19 cellular contexts compared by ENCODE assay signal in the genomic region with DNA sequence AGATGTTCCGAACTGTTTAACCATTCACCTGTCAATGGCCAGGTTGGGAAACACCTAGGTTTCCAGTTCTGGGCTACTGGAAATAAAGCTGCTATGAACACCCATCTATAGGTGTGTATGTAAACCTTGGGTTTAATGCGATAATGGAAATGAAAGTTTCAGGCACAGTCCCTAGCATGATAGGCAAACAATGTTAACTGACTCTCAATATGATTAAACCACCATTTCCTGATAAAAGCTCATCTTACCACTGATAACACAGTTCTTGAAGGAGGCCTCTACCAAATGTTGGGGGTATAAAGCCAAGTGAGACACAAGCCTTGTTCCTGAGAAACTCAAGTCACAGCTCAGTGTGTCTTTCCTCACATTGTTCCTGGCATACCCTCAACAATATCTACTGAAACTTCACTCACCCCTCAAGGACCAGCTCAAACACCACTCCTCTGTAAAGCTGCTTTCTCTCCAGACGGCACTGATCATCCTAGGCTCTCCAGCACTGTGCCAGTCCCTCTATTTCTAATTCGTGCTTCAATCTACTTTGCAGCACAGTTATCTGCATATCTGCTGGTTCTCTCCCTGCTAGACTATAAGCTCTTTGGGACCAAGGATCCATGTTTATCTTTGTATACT. TPM values are rescaled to one million over a fixed set of nuclear protein-coding genes. Genes with fewer than 3 reads are reported as not detected.
DNase-seq lines count a peak whose midpoint lies in the region; ATAC-seq, FAIRE-seq and TF ChIP-seq lines count a peak whose summit lies in the region.
"Had no signal": no experiment of that assay in that cellular context is flagged by ENCODE, and none has a peak within 500 bp of the region (broad histone marks: within the 10 kb centered on the region; RNA-seq: fewer than 3 reads in every experiment).

No MANE protein-coding gene starts in this region.

- no peak for TF ChIP-seq RAD21 in HepG2 (CRISPR knock-in tag; IDR thresholded peaks at IDR 0.05)

- H3K4me1 ChIP-seq in HepG2 (ENCODE audit: insufficient read depth, low read length), result peaks cover 84% of the 10 kb centered on the region
- peaks cover 0 to 81% (median 31%) of the 10 kb centered on the region in 4 donors for H3K4me1 ChIP-seq in right lobe of liver
- H3K4me1 ChIP-seq in adrenal gland (replicated peaks in 1 of 2), result peaks cover 11 to 74% of the 10 kb centered on the region in 2 donors
- H3K4me1 ChIP-seq in prostate gland (replicated peaks), result no peaks in the 10 kb centered on the region
- no peaks in the 10 kb centered on the region for H3K4me1 ChIP-seq in GM23338 (ENCODE audit: insufficient read depth)

- H3K27me3 ChIP-seq in HepG2 (ENCODE audit: control insufficient read depth in 1 of 2, insufficient read depth in 2 of 2, low read length in 2 of 2) (no peaks in the 10 kb centered on the region), right lobe of liver (no peaks in the 10 kb centered on the region), adrenal gland (no peaks in the 10 kb centered on the region), prostate gland (replicated peaks; ENCODE audit: insufficient read depth) (no peaks in the 10 kb centered on the region), GM23338 (ENCODE audit: insufficient read depth) (no peaks in the 10 kb centered on the region)

- POLR2A ChIA-PET in HepG2 (lab: Yijun Ruan, JAX), result interaction anchor here (1.3 kb wide), 1 partner anchor 16 kb away, joined by 5 read pairs; the partner anchor contains the start of gene RAB14

- no peaks in the 10 kb centered on the region for H3K9me3 Mint-ChIP-seq in T-helper 2 cell treated with Interferon-gamma antibody and Interleukin-4, amounts not matched to agents 5 μg/mL and 100 μg/mL, for 36 hours
- H3K9me3 Mint-ChIP-seq in immature natural killer cell (no peaks in the 10 kb centered on the region), GM23338 (no peaks in the 10 kb centered on the region)
- H3K9me3 Mint-ChIP-seq: H9, nephron progenitor cell, type B pancreatic cell had no signal

- H3K79me2 ChIP-seq in HepG2 (ENCODE audit: insufficient read depth, low read length) (peaks cover 76% of the 10 kb centered on the region), GM23338 (replicated peaks; ENCODE audit: insufficient read depth) (peaks cover 47% of the 10 kb centered on the region)

- TF ChIP-seq EP300 in HepG2 (IDR thresholded peaks at IDR 0.05; ENCODE audit: low read depth in 2 of 2, low read length in 2 of 2) (no peak), HepG2 (CRISPR knock-in tag; IDR thresholded peaks at IDR 0.05; ENCODE audit: borderline replicate concordance) (no peak)

- H3K4me3 ChIP-seq in HepG2 (replicated peaks in 1 of 3; ENCODE audit: insufficient read depth in 1 of 3, low read depth in 2 of 3, low read length in 3 of 3) (no peak overlapping the region), right lobe of liver (no peak overlapping the region), adrenal gland (no peak overlapping the region), prostate gland (no peak overlapping the region), GM23338 (no peak overlapping the region)

- no peaks in the 10 kb centered on the region for H3K9me2 ChIP-seq in GM23338 (ENCODE audit: insufficient read depth)

- H2AFZ ChIP-seq in HepG2 (ENCODE audit: low read length) (no peak overlapping the region), GM23338 (no peak overlapping the region)

- H3K36me3 Mint-ChIP-seq in T-helper 2 cell treated with Interferon-gamma antibody and Interleukin-4, amounts not matched to agents 5 μg/mL and 100 μg/mL, for 36 hours (ENCODE audit: low read depth), result peaks cover 57% of the 10 kb centered on the region
- H3K36me3 Mint-ChIP-seq in immature natural killer cell, result peaks cover 0 to 16% (median 4%) of the 10 kb centered on the region in 3 donors
- H3K36me3 Mint-ChIP-seq in GM23338 (ENCODE audit: low read depth), result peaks cover 17% of the 10 kb centered on the region; the same call in 2 of the 3 replicates

- peaks cover 5 to 14% of the 10 kb centered on the region in 2 experiments; a peak in 3 of 5 replicates for H3K36me3 ChIP-seq in HepG2 (replicated peaks in 1 of 2; ENCODE audit: control insufficient read depth in 1 of 2, insufficient read depth in 2 of 2, low read length in 2 of 2)
- peaks cover 0 to 6% (median 3%) of the 10 kb centered on the region in 4 donors for H3K36me3 ChIP-seq in right lobe of liver
- peaks cover 0 to 5% of the 10 kb centered on the region in 2 donors for H3K36me3 ChIP-seq in adrenal gland (replicated peaks in 1 of 2)
- H3K36me3 ChIP-seq in prostate gland, result no peaks in the 10 kb centered on the region
- 0 out of 2 replicates have a peak, but pooled peaks cover 2% of the 10 kb centered on the region for H3K36me3 ChIP-seq in GM23338 (ENCODE audit: insufficient read depth)

- CTCF ChIA-PET in HepG2 (lab: Yijun Ruan, JAX; ENCODE audit: low intra/inter-chr PET ratio, low total read pairs), result no interaction called here

- H3K4me2 ChIP-seq in HepG2 (ENCODE audit: low read depth, low read length) (no peak overlapping the region), GM23338 (no peak overlapping the region)

- FAIRE-seq in HepG2 (lab: Jason Lieb, UNC), result no peak
- FAIRE-seq: bronchial epithelial cell had no signal

- in situ Hi-C loops in HepG2 (cut with HindIII; ENCODE audit: extremely low pct_ligation_motif_present, low pct_unique_long_range_greater_than_20kb), result no loop called here

- DNase-seq in HepG2 (ENCODE audit: low spot score) (no peak), right lobe of liver (no peak), immature natural killer cell (no peak), adrenal gland (no peak), prostate gland (ENCODE audit: low spot score) (no peak), GM23338 (ENCODE audit: low spot score) (no peak), CD1c-positive myeloid dendritic cell (ENCODE audit: extremely low spot score) (no peak)
- no peak for DNase-seq in T-helper 2 cell treated with Interferon-gamma antibody and Interleukin-4, amounts not matched to agents 5 μg/mL and 100 μg/mL, for 36 hours (ENCODE audit: low spot score)
- DNase-seq: activated gamma-delta T cell treated with Interleukin-2 at 50 U/mL for 16 hours; H9; NCI-H1105 treated with DMSO at 0.1 percent for 48 hours; NCI-H2171; nephron progenitor cell; stimulated activated CD4-positive, alpha-beta T cell treated with anti-CD3 and anti-CD28 coated beads, Interleukin-2, amount 100 ng/mL, for 48 hours; stimulated activated CD8-positive, alpha-beta memory T cell treated with anti-CD3 and anti-CD28 coated beads, Interleukin-4, amount 100 ng/mL, for 48 hours; T-helper 1 cell had no signal

- no peaks in the 10 kb centered on the region for H3F3A ChIP-seq in GM23338 (replicated peaks; ENCODE audit: low read depth)

- H4K20me1 ChIP-seq in HepG2 (ENCODE audit: insufficient read depth, low read length), result peaks cover 12% of the 10 kb centered on the region; the same call in 1 of the 2 replicates
- peaks cover 9% of the 10 kb centered on the region; the same call in 1 of the 2 replicates for H4K20me1 ChIP-seq in GM23338 (replicated peaks; ENCODE audit: insufficient read depth)

- ATAC-seq in HepG2 (no peak), right lobe of liver (no peak), GM23338 (no peak)
- ATAC-seq: sciatic nerve had no signal

- H3K27ac Mint-ChIP-seq in T-helper 2 cell treated with Interferon-gamma antibody and Interleukin-4, amounts not matched to agents 5 μg/mL and 100 μg/mL, for 36 hours, result peak overlapping the region; percentile 73
- H3K27ac Mint-ChIP-seq in immature natural killer cell (peak overlapping the region in 4 of 6 donors; percentile 6 to 80 (median 15)), GM23338 (no peak overlapping the region)
- H3K27ac Mint-ChIP-seq: nephron progenitor cell had no signal

- no peak overlapping the region for H3K9ac ChIP-seq in HepG2 (ENCODE audit: insufficient read depth, low read depth, low read length)

- peak overlapping the region; percentile 35 for H3K4me3 Mint-ChIP-seq in T-helper 2 cell treated with Interferon-gamma antibody and Interleukin-4, amounts not matched to agents 5 μg/mL and 100 μg/mL, for 36 hours
- H3K4me3 Mint-ChIP-seq in immature natural killer cell (peak overlapping the region in 3 of 5 donors; percentile 8 to 42 (median 8)), GM23338 (no peak overlapping the region)
- H3K4me3 Mint-ChIP-seq: H9, nephron progenitor cell, type B pancreatic cell had no signal

- TF ChIP-seq POLR2A in HepG2 (IDR thresholded peaks at IDR 0.05; ENCODE audit: insufficient read depth in 1 of 2, low read depth in 2 of 2, low read length in 2 of 2) (no peak), right lobe of liver (IDR thresholded peaks at IDR 0.05) (no peak), adrenal gland (IDR thresholded peaks at IDR 0.05) (no peak), prostate gland (IDR thresholded peaks at IDR 0.05) (no peak)

- H3K27ac ChIP-seq in HepG2 (ENCODE audit: extremely low read length, insufficient read depth, low read length), result peak overlapping the region; percentile 31
- H3K27ac ChIP-seq in right lobe of liver, result no peak overlapping the region
- H3K27ac ChIP-seq in adrenal gland, result no peak overlapping the region
- H3K27ac ChIP-seq in prostate gland, result no peak overlapping the region
- no peak overlapping the region for H3K27ac ChIP-seq in GM23338 (ENCODE audit: low read depth)

- WGBS in HepG2 (ENCODE audit: low lambda C conversion rate), result 97% methylated on average over 4 of the region's 4 CpGs
- WGBS in right lobe of liver (ENCODE audit: insufficient coverage, low coverage, low lambda C conversion rate, missing lambda C conversion rate), result 79% methylated on average over 3 of the region's 4 CpGs
- WGBS in adrenal gland, 4 donors, result 92 to 97% (median 92%) methylated on average over 4 of the region's 4 CpGs
- 87% methylated on average over 4 of the region's 4 CpGs for WGBS in prostate gland

- no peaks in the 10 kb centered on the region for H3K27me3 Mint-ChIP-seq in T-helper 2 cell treated with Interferon-gamma antibody and Interleukin-4, amounts not matched to agents 5 μg/mL and 100 μg/mL, for 36 hours (ENCODE audit: low read depth)
- H3K27me3 Mint-ChIP-seq in immature natural killer cell (ENCODE audit: low read depth in 3 of 3), result no peaks in the 10 kb centered on the region
- H3K27me3 Mint-ChIP-seq in GM23338 (ENCODE audit: insufficient read depth, low read depth, poor library complexity), result no peaks in the 10 kb centered on the region
- H3K27me3 Mint-ChIP-seq: type B pancreatic cell had no signal

- no peak for TF ChIP-seq CTCF in HepG2 (CRISPR knock-in tag; IDR thresholded peaks at IDR 0.05)
- no peak for TF ChIP-seq CTCF in right lobe of liver (IDR thresholded peaks at IDR 0.05)
- TF ChIP-seq CTCF in adrenal gland (IDR thresholded peaks at IDR 0.05), result no peak
- no peak for TF ChIP-seq CTCF in prostate gland (IDR thresholded peaks at IDR 0.05)
- TF ChIP-seq CTCF in GM23338 (conservative IDR thresholded peaks at IDR 0.05; ENCODE audit: low read depth in 2 of 2), result no peak

- intact Hi-C loops in HepG2 (cut with micrococcal nuclease; ENCODE audit: unreplicated experiment), result loop anchor here (10.0 kb wide), 1 partner anchor 131 kb away; the partner anchor contains the start of gene C5
- intact Hi-C loops in right lobe of liver (cut with DNase I), result no loop called here
- intact Hi-C loops in adrenal gland (cut with DNase I), result no loop called here
- intact Hi-C loops in prostate gland (cut with DNase I), result no loop called here

- peaks cover 54% of the 10 kb centered on the region for H3K4me1 Mint-ChIP-seq in T-helper 2 cell treated with Interferon-gamma antibody and Interleukin-4, amounts not matched to agents 5 μg/mL and 100 μg/mL, for 36 hours (ENCODE audit: low read depth)
- H3K4me1 Mint-ChIP-seq in immature natural killer cell (peaks cover 69 to 94% of the 10 kb centered on the region in 2 donors), GM23338 (peaks cover 5% of the 10 kb centered on the region; the same call in 2 of the 3 replicates)

- H3K9me3 ChIP-seq in HepG2 (ENCODE audit: low read length) (no peaks in the 10 kb centered on the region), right lobe of liver (no peaks in the 10 kb centered on the region), adrenal gland (replicated peaks in 1 of 3) (no peaks in the 10 kb centered on the region), prostate gland (no peaks in the 10 kb centered on the region)

- no TSS peak for BruUV-seq in HepG2 (replicated peaks; lab: Mats Ljungman, UMichigan)

RNA-seq across cellular contexts. Expression of gene RAB14, which starts 15.8 kb away (rescaled TPM):
- total RNA-seq in HepG2 (2016; rRNA removed; fragmentation: Illumina TruSeq; extraction: Trizol) (19.3 and 42.2 TPM in 2 replicates), right lobe of liver (10 to 100 TPM; 29.0 to 65.1 (median 53.5) TPM), adrenal gland (10 to 100 TPM; 23.8 to 93.2 (median 59.6) TPM), prostate gland (10 to 100 TPM; 42.9 TPM)
- 2.8 and 4.0 TPM in 2 replicates for total RNA-seq in HepG2 (2016; cell fraction: cytosol; rRNA removed; fragmentation: Illumina TruSeq; extraction: Trizol; ENCODE audit: low read depth)
- 18.4 and 42.0 TPM in 2 replicates for total RNA-seq in HepG2 (2016; cell fraction: insoluble cytoplasmic fraction; rRNA removed; fragmentation: Illumina TruSeq; extraction: Trizol)
- 18.7 and 20.5 TPM in 2 replicates for total RNA-seq in HepG2 (2016; cell fraction: membrane; rRNA removed; fragmentation: Illumina TruSeq; extraction: Trizol)
- total RNA-seq in HepG2 (2016; cell fraction: nucleus; rRNA removed; fragmentation: Illumina TruSeq; extraction: Trizol), result 24.4 and 28.8 TPM in 2 replicates
- polyA plus RNA-seq in HepG2 (2011; rRNA removed) (15.3 and 17.4 TPM in 2 replicates), immature natural killer cell (10 to 100 TPM; 28.2 to 44.9 (median 36.0) TPM), adrenal gland (100 to 1,000 TPM in 1 of 3 donors, 10 to 100 TPM in 2; 16.5 to 108 (median 21.7) TPM), GM23338 (2016; fragmentation: Nextera tagmentation; extraction: Ambion mirVana) (21.1 and 22.8 TPM in 2 replicates)
- 6.4 and 13.9 TPM in 2 replicates for polyA plus RNA-seq in HepG2 (2011; cell fraction: cytosol; rRNA removed)
- polyA plus RNA-seq in HepG2 (2011; cell fraction: nucleus; rRNA removed), result 9.5 and 11.9 TPM in 2 replicates
- polyA plus RNA-seq in HepG2 (2012), result 31.9 and 33.9 TPM in 2 replicates
- 2.7 and 2.8 TPM in 2 replicates for polyA plus RNA-seq in HepG2 (2016; cell fraction: cytosol; fragmentation: Illumina TruSeq; extraction: Trizol; ENCODE audit: low read depth)
- 58.3 and 63.3 TPM in 2 replicates for polyA plus RNA-seq in HepG2 (2016; cell fraction: insoluble cytoplasmic fraction; fragmentation: Illumina TruSeq; extraction: Trizol; ENCODE audit: low read depth)
- polyA plus RNA-seq in HepG2 (2016; cell fraction: membrane; fragmentation: Illumina TruSeq; extraction: Trizol; ENCODE audit: low read depth), result 12.2 and 12.7 TPM in 2 replicates
- 39.9 TPM in 2 replicates for polyA plus RNA-seq in HepG2 (2016; cell fraction: nucleus; fragmentation: Illumina TruSeq; extraction: Trizol; ENCODE audit: insufficient read depth, low read depth)
- polyA minus RNA-seq in HepG2 (2011; rRNA and poly(A)+ RNA removed; ENCODE audit: low replicate concordance), result 8.0 and 11.9 TPM in 2 replicates
- polyA minus RNA-seq in HepG2 (2011; cell fraction: cytosol; rRNA and poly(A)+ RNA removed), result 14.1 and 21.2 TPM in 2 replicates
- polyA minus RNA-seq in HepG2 (2011; cell fraction: nucleus; rRNA and poly(A)+ RNA removed), result 18.9 and 25.6 TPM in 2 replicates
- 29.7 and 31.0 TPM in 2 replicates for total RNA-seq in GM23338 (2014; rRNA removed; shearing (Covaris generic))
